Comparison of ENCODE assay signal across 31 cellular contexts in genomic region chr17:5014357-5014756, GRCh38. TPM values are rescaled to one million over a fixed set of nuclear protein-coding genes. Genes with fewer than 3 reads are reported as not detected.
"Had no signal": no experiment of that assay in that cellular context is flagged by ENCODE, and none has a peak within 500 bp of the region (broad histone marks: within the 10 kb centered on the region; RNA-seq: fewer than 3 reads in every experiment).

No MANE protein-coding gene starts in this region.

- H3K4me1 ChIP-seq: ascending aorta, body of pancreas, SJCRH30 had no signal

- DNase-seq: activated CD4-positive, alpha-beta T cell treated with anti-CD3 and anti-CD28 coated beads for 4 hours; activated CD8-positive, alpha-beta memory T cell treated with anti-CD3 and anti-CD28 coated beads, Interleukin-2, amount 10 ng/mL, durations not matched to agents 7 days and 5 days; activated effector memory CD4-positive, alpha-beta T cell treated with Interleukin-2 at 50 U/mL for 16 hours; activated naive CD4-positive, alpha-beta T cell; activated naive CD8-positive, alpha-beta T cell treated with anti-CD3 and anti-CD28 coated beads, Interleukin-2, amount 50 U/mL, for 24 hours; activated T-cell treated with anti-CD3 and anti-CD28 coated beads, Interleukin-2, amount 50 U/mL, for 24 hours; amniotic stem cell; body of pancreas; central memory CD4-positive, alpha-beta T cell; KG1; MV-4-11; NCI-H1092 treated with DMSO at 0.1 percent for 48 hours; NCI-H1417 treated with DMSO at 0.1 percent for 48 hours; NCI-H1694; NCI-H2029 treated with DMSO at 0.1 percent for 48 hours; NCI-H510A treated with DMSO at 0.1 percent for 48 hours; NCI-H69; NK-92 treated with Interleukin-12 subunit alpha and Interleukin-12 subunit beta, amount 100 ng/mL, for 24 hours; OCI-M1; Right ventricle myocardium superior; RPMI8226; SJCRH30; SK-N-SH; SW 1271 had no signal

- H3K9me3 ChIP-seq: ascending aorta, body of pancreas, SJCRH30, SK-N-SH had no signal

- H3K9me3 Mint-ChIP-seq: activated naive CD4-positive, alpha-beta T cell treated with anti-CD3 and anti-CD28 coated beads, Interleukin-2, amount 50 U/mL, for 72 hours; activated naive CD8-positive, alpha-beta T cell treated with anti-CD3 and anti-CD28 coated beads, Interleukin-2, amount 50 U/mL, for 24 hours; activated T-cell treated with anti-CD3 and anti-CD28 coated beads, Interleukin-2, amount 50 U/mL, for 24 hours; activated T-helper 1 cell treated with anti-CD3 and anti-CD28 coated beads, Interleukin-12 subunit alpha, Interleukin-12 subunit beta, Interleukin-2, Interleukin-4 antibody, amounts not matched to agents 30 ng/mL and 10 ng/mL and 1 ng/mL, durations not matched to agents 14 hours and 24 hours and 36 hours had no signal

- H3K36me3 Mint-ChIP-seq: activated naive CD4-positive, alpha-beta T cell treated with anti-CD3 and anti-CD28 coated beads, Interleukin-2, amount 50 U/mL, for 72 hours had no signal

- FAIRE-seq: bronchial epithelial cell had no signal

- H3K36me3 ChIP-seq: SJCRH30 had no signal

- H3K4me3 ChIP-seq: ascending aorta, body of pancreas, SJCRH30 had no signal

- H3K27ac Mint-ChIP-seq: activated CD8-positive, alpha-beta memory T cell treated with anti-CD3 and anti-CD28 coated beads, Interleukin-2, amount 10 ng/mL, durations not matched to agents 7 days and 5 days; activated naive CD8-positive, alpha-beta T cell treated with anti-CD3 and anti-CD28 coated beads, Interleukin-2, amount 50 U/mL, for 24 hours; activated T-cell treated with anti-CD3 and anti-CD28 coated beads, Interleukin-2, amount 50 U/mL, for 24 hours; activated T-helper 1 cell treated with anti-CD3 and anti-CD28 coated beads, Interleukin-12 subunit alpha, Interleukin-12 subunit beta, Interleukin-2, Interleukin-4 antibody, amounts not matched to agents 30 ng/mL and 10 ng/mL and 1 ng/mL, durations not matched to agents 14 hours and 24 hours and 36 hours had no signal

- H3K27me3 ChIP-seq: ascending aorta, body of pancreas, SJCRH30 had no signal

- H3K27me3 Mint-ChIP-seq: activated CD8-positive, alpha-beta memory T cell treated with anti-CD3 and anti-CD28 coated beads, Interleukin-2, amount 10 ng/mL, durations not matched to agents 7 days and 5 days; activated naive CD8-positive, alpha-beta T cell treated with anti-CD3 and anti-CD28 coated beads, Interleukin-2, amount 50 U/mL, for 24 hours; activated T-cell treated with anti-CD3 and anti-CD28 coated beads, Interleukin-2, amount 50 U/mL, for 24 hours had no signal

- ATAC-seq: activated CD4-positive, CD25-positive, alpha-beta regulatory T cell treated with anti-CD3 and anti-CD28 coated beads, Interleukin-2, amount 50 U/mL, for 24 hours; activated CD8-positive, alpha-beta memory T cell treated with anti-CD3 and anti-CD28 coated beads, Interleukin-2, amount 10 ng/mL, durations not matched to agents 7 days and 5 days; activated naive CD4-positive, alpha-beta T cell treated with anti-CD3 and anti-CD28 coated beads, Interleukin-2, amount 50 U/mL, for 72 hours; activated naive CD8-positive, alpha-beta T cell treated with anti-CD3 and anti-CD28 coated beads, Interleukin-2, amount 50 U/mL, for 24 hours; body of pancreas; Panc1 had no signal

- H3K4me2 ChIP-seq: SK-N-SH had no signal

- H3K9ac ChIP-seq: SK-N-SH had no signal

- H3K4me3 Mint-ChIP-seq: activated CD8-positive, alpha-beta memory T cell treated with anti-CD3 and anti-CD28 coated beads, Interleukin-2, amount 10 ng/mL, durations not matched to agents 7 days and 5 days; activated naive CD8-positive, alpha-beta T cell treated with anti-CD3 and anti-CD28 coated beads, Interleukin-2, amount 50 U/mL, for 24 hours; activated T-cell treated with anti-CD3 and anti-CD28 coated beads, Interleukin-2, amount 50 U/mL, for 24 hours; activated T-helper 1 cell treated with anti-CD3 and anti-CD28 coated beads, Interleukin-12 subunit alpha, Interleukin-12 subunit beta, Interleukin-2, Interleukin-4 antibody, amounts not matched to agents 30 ng/mL and 10 ng/mL and 1 ng/mL, durations not matched to agents 14 hours and 24 hours and 36 hours had no signal

- H3K27ac ChIP-seq: ascending aorta, body of pancreas, SJCRH30 had no signal

RNA-seq across cellular contexts. Expression of gene INCA1, which starts 17.0 kb away (rescaled TPM):
- total RNA-seq: ascending aorta, M059J, SJCRH30 had no signal

RNA-seq across cellular contexts. Expression of gene SLC52A1, which starts 20.9 kb away (rescaled TPM):
- total RNA-seq: ascending aorta, body of pancreas, M059J, Right ventricle myocardium superior, SJCRH30 had no signal
